In the genomic region with DNA sequence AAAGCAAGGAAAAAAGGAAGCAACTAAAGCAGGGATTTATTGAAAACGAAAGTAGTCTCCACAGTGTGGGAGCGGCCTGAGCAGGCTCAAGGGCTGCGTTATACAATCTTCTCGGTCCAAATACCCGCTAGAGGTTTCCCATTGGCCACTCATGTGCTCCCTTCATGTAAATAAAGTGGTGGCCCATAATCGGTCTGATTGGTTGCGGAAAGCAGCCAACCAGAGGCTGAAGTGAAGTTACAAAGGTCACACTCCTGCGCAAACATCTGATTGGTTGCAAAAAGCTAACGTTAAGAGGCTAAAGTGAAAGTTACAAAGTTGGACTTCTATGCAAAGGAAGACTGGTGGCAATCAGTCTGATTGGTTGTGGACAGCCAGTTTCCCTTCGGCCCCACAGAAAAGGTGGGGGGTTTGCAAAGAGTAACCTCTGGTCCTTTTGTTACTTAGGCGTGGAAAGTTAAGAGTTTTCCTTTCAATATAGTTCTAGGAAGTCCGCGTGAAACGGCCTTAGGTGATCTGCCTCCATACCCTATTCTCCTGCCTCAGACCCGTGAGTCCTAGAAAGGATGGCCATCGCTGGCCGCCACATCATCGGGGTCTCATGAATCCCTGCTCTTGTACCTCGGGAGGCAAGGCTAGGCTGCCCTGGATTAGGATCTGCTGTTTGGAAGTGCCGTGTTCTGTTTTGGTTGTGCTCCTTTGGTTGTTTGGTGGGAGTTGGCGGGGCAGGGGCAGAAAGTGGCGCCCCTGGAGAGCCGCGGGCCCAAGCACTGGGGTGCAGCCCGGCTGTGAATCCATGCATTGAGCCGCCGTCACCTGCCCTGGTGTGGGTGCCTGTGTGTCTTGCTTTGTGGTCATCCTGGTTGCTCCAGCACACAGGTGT, we compare ENCODE assay signal across 8 cellular contexts.
A peak's percentile ranks its signal among the peaks of the same experiment; 100 is the strongest.
DNase-seq lines count a peak whose midpoint lies in the region; ATAC-seq and TF ChIP-seq lines count a peak whose summit lies in the region.

No MANE protein-coding gene starts in this region.

- H3K36me3 ChIP-seq in CD8-positive, alpha-beta memory T cell (ENCODE audit: insufficient read depth, low read length), result no peaks in the 10 kb centered on the region
- H3K36me3 ChIP-seq in MG63 (no peaks in the 10 kb centered on the region), neutrophil (no peaks in the 10 kb centered on the region), uterus (no peaks in the 10 kb centered on the region)

- peak; percentile 82 for ATAC-seq in GM21390 (IDR thresholded peaks at IDR 0.05; ENCODE audit: unreplicated experiment)

- H3K4me1 Mint-ChIP-seq in CD8-positive, alpha-beta memory T cell, result peaks cover 26 to 33% (median 31%) of the 10 kb centered on the region in 3 donors
- peaks cover 31% of the 10 kb centered on the region for H3K4me1 Mint-ChIP-seq in activated CD4-positive, alpha-beta T cell treated with anti-CD3 and anti-CD28 coated beads, Interleukin-2, amount 10 ng/mL, durations not matched to agents 7 days and 5 days

- peak overlapping the region; percentile 94 to 99 (median 95) for H3K27ac Mint-ChIP-seq in CD8-positive, alpha-beta memory T cell
- H3K27ac Mint-ChIP-seq in activated CD4-positive, alpha-beta T cell treated with anti-CD3 and anti-CD28 coated beads, Interleukin-2, amount 10 ng/mL, durations not matched to agents 7 days and 5 days, result peak overlapping the region; percentile 95

- peaks cover 10% of the 10 kb centered on the region for H3K4me1 ChIP-seq in CD8-positive, alpha-beta memory T cell (ENCODE audit: insufficient read depth, low read length)
- peaks cover 20 to 23% of the 10 kb centered on the region in 2 experiments for H3K4me1 ChIP-seq in neutrophil (ENCODE audit: control insufficient read depth in 1 of 2, insufficient read depth in 1 of 2, low read depth in 1 of 2, low read length in 1 of 2)
- no peaks in the 10 kb centered on the region for H3K4me1 ChIP-seq in uterus

- H3K36me3 Mint-ChIP-seq in CD8-positive, alpha-beta memory T cell, result peaks cover 0 to 12% (median 1%) of the 10 kb centered on the region in 3 donors
- H3K36me3 Mint-ChIP-seq in activated CD4-positive, alpha-beta T cell treated with anti-CD3 and anti-CD28 coated beads, Interleukin-2, amount 10 ng/mL, durations not matched to agents 7 days and 5 days (ENCODE audit: low read depth), result peaks cover 11% of the 10 kb centered on the region

- POLR2A ChIA-PET in CD8-positive, alpha-beta memory T cell (lab: Charles Lee), result interaction anchor here (1.0 to 2.4 kb wide), 6 partner anchors 47 to 761 kb away, joined by 3 to 17 read pairs (median 6); a partner anchor contains a TSS
- POLR2A ChIA-PET in activated CD4-positive, alpha-beta T cell treated with anti-CD3 and anti-CD28 coated beads, Interleukin-2, amount 10 ng/mL, durations not matched to agents 7 days and 5 days (lab: Charles Lee), result interaction anchor here (0.6 kb wide), 1 partner anchor 81 kb away, joined by 3 read pairs; no protein-coding TSS in a partner anchor

- CTCF ChIA-PET in CD8-positive, alpha-beta memory T cell (lab: Charles Lee), result interaction anchor here (1.8 kb wide), 1 partner anchor 22 kb away, joined by 11 read pairs; no protein-coding TSS in a partner anchor
- CTCF ChIA-PET in activated CD4-positive, alpha-beta T cell treated with anti-CD3 and anti-CD28 coated beads, Interleukin-2, amount 10 ng/mL, durations not matched to agents 7 days and 5 days (lab: Charles Lee), result interaction anchor here (1.1 to 1.5 kb wide), 2 partner anchors 13 to 22 kb away, joined by 3 to 4 read pairs; no protein-coding TSS in a partner anchor

- H3K4me3 Mint-ChIP-seq in CD8-positive, alpha-beta memory T cell, result peak overlapping the region; percentile 92 to 99 (median 98)
- peak overlapping the region; percentile 87 for H3K4me3 Mint-ChIP-seq in activated CD4-positive, alpha-beta T cell treated with anti-CD3 and anti-CD28 coated beads, Interleukin-2, amount 10 ng/mL, durations not matched to agents 7 days and 5 days

- peaks cover 0 to 9% (median under 1%) of the 10 kb centered on the region in 5 donors for H3K9me3 Mint-ChIP-seq in CD8-positive, alpha-beta memory T cell
- H3K9me3 Mint-ChIP-seq in activated CD4-positive, alpha-beta T cell treated with anti-CD3 and anti-CD28 coated beads, Interleukin-2, amount 10 ng/mL, durations not matched to agents 7 days and 5 days, result peaks cover under 1% of the 10 kb centered on the region

- TF ChIP-seq CTCF in epithelial cell of esophagus (IDR thresholded peaks at IDR 0.05; ENCODE audit: insufficient read depth, low read depth, low read length, missing control alignments) (no peak), neutrophil (IDR thresholded peaks at IDR 0.05) (no peak), uterus (IDR thresholded peaks at IDR 0.05) (no peak)

- H3K27me3 ChIP-seq in CD8-positive, alpha-beta memory T cell (ENCODE audit: insufficient read depth, low read length, poor library complexity, severe bottlenecking), result no peaks in the 10 kb centered on the region
- H3K27me3 ChIP-seq in MG63 (no peaks in the 10 kb centered on the region), neutrophil (peaks cover 37% of the 10 kb centered on the region), uterus (no peaks in the 10 kb centered on the region)

- peak overlapping the region; percentile 80 for H3K4me3 ChIP-seq in CD8-positive, alpha-beta memory T cell (ENCODE audit: low read length)
- peak overlapping the region; percentile 36 for H3K4me3 ChIP-seq in MG63
- peak overlapping the region; percentile 48 for H3K4me3 ChIP-seq in epithelial cell of esophagus (ENCODE audit: low read length)
- H3K4me3 ChIP-seq in neutrophil (ENCODE audit: low read depth in 1 of 2, low read length in 1 of 2), result peak overlapping the region; percentile 72 to 73
- peak overlapping the region; percentile 55 to 59 for H3K4me3 ChIP-seq in uterus

- peak overlapping the region; percentile 45 for H3K27ac ChIP-seq in CD8-positive, alpha-beta memory T cell (ENCODE audit: low read depth, low read length)
- peak overlapping the region; percentile 73 for H3K27ac ChIP-seq in neutrophil
- peak overlapping the region; percentile 76 to 85 for H3K27ac ChIP-seq in uterus

- H3K27me3 Mint-ChIP-seq in CD8-positive, alpha-beta memory T cell, result peaks cover 0 to 12% of the 10 kb centered on the region in 2 donors
- H3K27me3 Mint-ChIP-seq in activated CD4-positive, alpha-beta T cell treated with anti-CD3 and anti-CD28 coated beads, Interleukin-2, amount 10 ng/mL, durations not matched to agents 7 days and 5 days, result peaks cover 18% of the 10 kb centered on the region

- peak; percentile 26 to 84 (median 71) for DNase-seq in CD8-positive, alpha-beta memory T cell
- DNase-seq in MG63 (no peak), epithelial cell of esophagus (ENCODE audit: low read depth) (no peak), uterus (peak; percentile 78 to 79), iPS-NIHi11 (ENCODE audit: low spot score) (no peak)
- peak; percentile 85 for DNase-seq in activated CD4-positive, alpha-beta T cell treated with anti-CD3 and anti-CD28 coated beads, Interleukin-2, amount 10 ng/mL, durations not matched to agents 7 days and 5 days

- no peaks in the 10 kb centered on the region for H3K9me3 ChIP-seq in CD8-positive, alpha-beta memory T cell (ENCODE audit: low read length)
- H3K9me3 ChIP-seq in MG63, result no peaks in the 10 kb centered on the region
- H3K9me3 ChIP-seq in neutrophil, result no peaks in the 10 kb centered on the region
- no peaks in the 10 kb centered on the region for H3K9me3 ChIP-seq in uterus

- intact Hi-C loops in uterus (cut with DNase I; ENCODE audit: low total_unique reads), result no loop called here

- TF ChIP-seq POLR2A in uterus (IDR thresholded peaks at IDR 0.05), result peak; percentile 30 to 44

Comparison
In these comparisons a context has a peak if more than half of its experiments do, and no peak if none do; other contexts are left out.
1. DNase-seq: peak in CD8-positive, alpha-beta memory T cell (5 of 5), activated CD4-positive, alpha-beta T cell treated with anti-CD3 and anti-CD28 coated beads, Interleukin-2, amount 10 ng/mL, durations not matched to agents 7 days and 5 days (single experiment) and uterus (2 of 2); none in MG63 (single experiment), epithelial cell of esophagus (single experiment) and iPS-NIHi11 (single experiment).
2. Peak in every context shown above with its lines, with median percentiles within 50 percentile points of each other: H3K27ac ChIP-seq and H3K4me3 ChIP-seq.